ENCODE assay signal across 11 cellular contexts in genomic region chr3:25863560-25863959, GRCh38.
DNase-seq lines count a peak whose midpoint lies in the region; ATAC-seq and TF ChIP-seq lines count a peak whose summit lies in the region.
"Had no signal": no experiment of that assay in that cellular context is flagged by ENCODE, and none has a peak within 500 bp of the region (broad histone marks: within the 10 kb centered on the region; RNA-seq: fewer than 3 reads in every experiment).

No MANE protein-coding gene starts in this region.

- no peaks in the 10 kb centered on the region for H4K20me1 ChIP-seq in MM.1S (ENCODE audit: insufficient read depth, low read length)

- no peaks in the 10 kb centered on the region for H3K36me3 ChIP-seq in MM.1S (replicated peaks; ENCODE audit: insufficient read depth, low read length)
- H3K36me3 ChIP-seq: stomach had no signal

- no peaks in the 10 kb centered on the region for H3K27me3 ChIP-seq in MM.1S (replicated peaks; ENCODE audit: insufficient read depth, low read length)
- H3K27me3 ChIP-seq: stomach had no signal

- ATAC-seq in GM21526 (IDR thresholded peaks at IDR 0.05; ENCODE audit: low FRiP score, unreplicated experiment) (peak; percentile 39), HG02885 (IDR thresholded peaks at IDR 0.05; ENCODE audit: poor library complexity, unreplicated experiment) (no peak)
- ATAC-seq: Right ventricle myocardium inferior had no signal

- H3K79me2 ChIP-seq in MM.1S (ENCODE audit: low read length), result no peaks in the 10 kb centered on the region

- peak overlapping the region; percentile 28 for H2AFZ ChIP-seq in MM.1S (ENCODE audit: low read length)

- DNase-seq in MM.1S, result peak; percentile 35
- DNase-seq in epithelial cell of esophagus (ENCODE audit: low read depth), result no peak
- no peak for DNase-seq in C1 segment of cervical spinal cord (lab: John Stamatoyannopoulos, UW)
- DNase-seq in activated effector memory CD4-positive, alpha-beta T cell treated with Interleukin-2 at 50 U/mL for 16 hours, result no peak
- no peak for DNase-seq in NCI-H187 (lab: John Stamatoyannopoulos, UW)
- DNase-seq: midbrain, stomach had no signal

- H3K9me3 ChIP-seq in MM.1S (replicated peaks; ENCODE audit: insufficient read depth, low read length), result no peaks in the 10 kb centered on the region

- H3K4me2 ChIP-seq in MM.1S (ENCODE audit: low read depth, low read length), result peak overlapping the region; percentile 65

- TF ChIP-seq CTCF in MM.1S (IDR thresholded peaks at IDR 0.05; ENCODE audit: low read length), result peak; percentile 53
- TF ChIP-seq CTCF in epithelial cell of esophagus (IDR thresholded peaks at IDR 0.05; ENCODE audit: insufficient read depth, low read depth, low read length, missing control alignments), result peak; percentile 16

- H3K4me3 ChIP-seq in GM08714 (ENCODE audit: low read length), result 0 out of 2 replicates have a peak overlapping the region, but pooled peaks have one; percentile 28
- peak overlapping the region; percentile 27 for H3K4me3 ChIP-seq in MM.1S (ENCODE audit: low read length)
- H3K4me3 ChIP-seq in epithelial cell of esophagus (ENCODE audit: low read length), result no peak overlapping the region
- H3K4me3 ChIP-seq: stomach had no signal

- H3F3A ChIP-seq in MM.1S (ENCODE audit: insufficient read depth, low read length), result peaks cover 24% of the 10 kb centered on the region

- H3K9me2 ChIP-seq in MM.1S (replicated peaks; ENCODE audit: insufficient read depth, low read length), result no peaks in the 10 kb centered on the region

- peaks cover 37% of the 10 kb centered on the region for H3K4me1 ChIP-seq in MM.1S (ENCODE audit: low read length)
- H3K4me1 ChIP-seq: stomach had no signal

- H3K27ac ChIP-seq in MM.1S (ENCODE audit: low read length), result peak overlapping the region; percentile 62; the same call in 1 of the 2 replicates
- H3K27ac ChIP-seq: stomach had no signal

- peak overlapping the region; percentile 8; the same call in 1 of the 2 replicates for H3K9ac ChIP-seq in MM.1S (ENCODE audit: low read length)
